8 cellular contexts compared by ENCODE assay signal in genomic region chr17:77400445-77400870, GRCh38.
DNase-seq lines count a peak whose midpoint lies in the region; TF ChIP-seq lines count a peak whose summit lies in the region.

No MANE protein-coding gene starts in this region.

- intact Hi-C loops in posterior cingulate gyrus (cut with DNase I): no loop called here

- H3K4me3 ChIP-seq in fibroblast of pulmonary artery (replicated peaks; ENCODE audit: low read depth, low read length): no peak overlapping the region
- peak overlapping the region in 1 of 7 experiments; percentile 8 for H3K4me3 ChIP-seq in skin epidermis

- H3K27ac ChIP-seq in skin epidermis: peak overlapping the region in 19 of 21 experiments; percentile 10 to 87 (median 67)

- peak; percentile 74 for DNase-seq in GM03348 (ENCODE audit: low spot score)
- peak; percentile 99 to 100 for DNase-seq in NCI-H524 (lab: John Stamatoyannopoulos, UW)
- peak; percentile 83 for DNase-seq in activated CD8-positive, alpha-beta memory T cell treated with anti-CD3 and anti-CD28 coated beads, Interleukin-2, amount 50 U/mL, for 4 hours
- DNase-seq in fibroblast of pulmonary artery (ENCODE audit: low read depth): no peak
- DNase-seq in GOT3 (lab: John Stamatoyannopoulos, UW): no peak
- no peak for DNase-seq in NCI-H1436 (lab: John Stamatoyannopoulos, UW)
- DNase-seq in posterior cingulate gyrus: no peak

- TF ChIP-seq CTCF in fibroblast of pulmonary artery (IDR thresholded peaks at IDR 0.05; ENCODE audit: low read length, missing control alignments): peak; percentile 35

Comparison
In these comparisons a context has a peak if more than half of its experiments do, and no peak if none do; other contexts are left out.
1. DNase-seq: peak in GM03348 (single experiment), NCI-H524 (2 of 2) and activated CD8-positive, alpha-beta memory T cell treated with anti-CD3 and anti-CD28 coated beads, Interleukin-2, amount 50 U/mL, for 4 hours (single experiment); none in fibroblast of pulmonary artery (single experiment), GOT3 (single experiment), NCI-H1436 (single experiment) and posterior cingulate gyrus (0 of 10).